Comparison of ENCODE assay signal across 8 cellular contexts in genomic region chr1:236516929-236517704, GRCh38. TPM values are rescaled to one million over a fixed set of nuclear protein-coding genes. Genes with fewer than 3 reads are reported as not detected.
DNase-seq lines count a peak whose midpoint lies in the region; ATAC-seq and TF ChIP-seq lines count a peak whose summit lies in the region.

No MANE protein-coding gene starts in this region.

- POLR2A ChIA-PET in GM10248 (lab: Yijun Ruan, JAX): no interaction called here

- ATAC-seq in CD4-positive, CD25-positive, alpha-beta regulatory T cell (ENCODE audit: low read depth in 2 of 2): peak; percentile 84 to 90
- ATAC-seq in HG02840 (IDR thresholded peaks at IDR 0.05; ENCODE audit: low FRiP score, unreplicated experiment): no peak

- DNase-seq in CD4-positive, CD25-positive, alpha-beta regulatory T cell: peak in 2 of 3 donors; percentile 54 to 76
- peak; percentile 23 for DNase-seq in HT1080 (ENCODE audit: low read depth)
- DNase-seq in activated effector memory CD4-positive, alpha-beta T cell treated with anti-CD3 and anti-CD28 coated beads, Interleukin-2, amount 50 U/mL, for 16 hours: peak; percentile 78
- DNase-seq in left kidney (ENCODE audit: low read depth, low spot score): peak; percentile 58
- DNase-seq in posterior vena cava (ENCODE audit: low spot score): no peak
- no peak for DNase-seq in GM10248 (ENCODE audit: extremely low spot score)
- DNase-seq in SK-N-DZ (ENCODE audit: low spot score): no peak

- H3K27ac Mint-ChIP-seq in CD4-positive, CD25-positive, alpha-beta regulatory T cell: peak overlapping the region; percentile 78 to 99 (median 87)

- no peak for TF ChIP-seq CTCF in GM10248 (IDR thresholded peaks at IDR 0.05; ENCODE audit: control extremely low read depth, extremely low read depth, low read depth, missing control alignments)

- H3K36me3 ChIP-seq in CD4-positive, CD25-positive, alpha-beta regulatory T cell (ENCODE audit: control insufficient read depth, insufficient read depth, low read length): no peaks in the 10 kb centered on the region

- no peaks in the 10 kb centered on the region for H3K9me3 ChIP-seq in CD4-positive, CD25-positive, alpha-beta regulatory T cell (ENCODE audit: control insufficient read depth in 2 of 2, low read length in 2 of 2)

- peaks cover 4% of the 10 kb centered on the region for H3K36me3 Mint-ChIP-seq in CD4-positive, CD25-positive, alpha-beta regulatory T cell

- intact Hi-C loops in posterior vena cava (cut with DNase I): no loop called here

- H3K4me1 Mint-ChIP-seq in CD4-positive, CD25-positive, alpha-beta regulatory T cell: peaks cover 10 to 51% (median 26%) of the 10 kb centered on the region in 4 donors

- H3K27me3 ChIP-seq in CD4-positive, CD25-positive, alpha-beta regulatory T cell (ENCODE audit: control insufficient read depth, insufficient read depth, low read length): no peaks in the 10 kb centered on the region

- peak overlapping the region; percentile 53 to 86 (median 71) for H3K4me3 Mint-ChIP-seq in CD4-positive, CD25-positive, alpha-beta regulatory T cell

- peaks cover 21% of the 10 kb centered on the region for H3K4me1 ChIP-seq in CD4-positive, CD25-positive, alpha-beta regulatory T cell (ENCODE audit: control insufficient read depth, insufficient read depth, low read length, poor library complexity, severe bottlenecking)

- CTCF ChIA-PET in GM10248 (lab: Yijun Ruan, JAX): interaction anchor here (2.1 kb wide), 1 partner anchor 9 kb away, joined by 4 read pairs; no protein-coding TSS in a partner anchor

- peak overlapping the region; percentile 62 for H3K27ac ChIP-seq in CD4-positive, CD25-positive, alpha-beta regulatory T cell (ENCODE audit: insufficient read depth, low read length, poor library complexity, severe bottlenecking)

- peak overlapping the region; percentile 79 for H3K4me3 ChIP-seq in CD4-positive, CD25-positive, alpha-beta regulatory T cell (ENCODE audit: low read depth, low read length)

- H3K9me3 Mint-ChIP-seq in CD4-positive, CD25-positive, alpha-beta regulatory T cell: peaks cover 0 to 1% (median 0%) of the 10 kb centered on the region in 7 donors

- H3K27me3 Mint-ChIP-seq in CD4-positive, CD25-positive, alpha-beta regulatory T cell: no peaks in the 10 kb centered on the region

RNA-seq across cellular contexts. Expression of gene LGALS8, which starts 6.7 kb away (rescaled TPM):
- total RNA-seq in CD4-positive, CD25-positive, alpha-beta regulatory T cell: 183 TPM
- polyA plus RNA-seq in CD4-positive, CD25-positive, alpha-beta regulatory T cell: 10 to 100 TPM; 53.3 to 70.7 (median 60.1) TPM
- total RNA-seq in HT1080 (2014; rRNA removed; shearing (Covaris generic)): 20.8 and 43.6 TPM in 2 replicates
- polyA plus RNA-seq in HT1080 (2015; cell fraction: cytosol; rRNA removed): 36.7 and 38.7 TPM in 2 replicates
- polyA plus RNA-seq in HT1080 (2015; cell fraction: nucleus; rRNA removed): 79.8 and 84.9 TPM in 2 replicates
- total RNA-seq in posterior vena cava: 10 to 100 TPM; 43.1 to 45.6 TPM
- 1.6 and 1.8 TPM in 2 replicates for polyA plus RNA-seq in SK-N-DZ (2014; cell fraction: cytosol; rRNA removed)
- 2.2 and 2.6 TPM in 2 replicates for polyA plus RNA-seq in SK-N-DZ (2014; cell fraction: nucleus; rRNA removed)

Comparison
In these comparisons a context has a peak if more than half of its experiments do, and no peak if none do; other contexts are left out.
1. DNase-seq: peak in CD4-positive, CD25-positive, alpha-beta regulatory T cell (2 of 3), HT1080 (single experiment), activated effector memory CD4-positive, alpha-beta T cell treated with anti-CD3 and anti-CD28 coated beads, Interleukin-2, amount 50 U/mL, for 16 hours (single experiment) and left kidney (single experiment); none in posterior vena cava (single experiment), GM10248 (single experiment) and SK-N-DZ (single experiment).